In the genomic region with DNA sequence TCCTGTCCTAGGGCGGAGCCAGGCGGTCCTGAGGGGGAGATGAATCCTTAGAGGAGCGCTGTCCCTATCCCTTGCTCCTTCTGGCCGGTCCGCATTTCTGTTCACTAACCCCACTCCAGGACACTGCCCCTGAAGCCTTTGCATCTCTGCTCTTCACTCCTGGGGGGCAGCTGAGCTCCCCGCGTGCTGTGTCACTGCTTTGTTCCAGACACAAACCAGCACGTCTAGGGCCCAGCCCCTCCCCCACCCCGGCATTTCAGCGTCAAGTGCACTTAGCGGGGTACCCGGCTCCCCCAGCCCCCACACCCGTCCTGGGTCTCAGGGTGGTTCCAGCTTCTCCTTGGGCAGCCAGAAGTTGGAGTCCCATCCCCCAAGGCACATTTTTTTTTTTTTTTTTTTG, we compare ENCODE assay signal across 13 cellular contexts. TPM values are rescaled to one million over a fixed set of nuclear protein-coding genes. Genes with fewer than 3 reads are reported as not detected.
DNase-seq lines count a peak whose midpoint lies in the region; ATAC-seq and TF ChIP-seq lines count a peak whose summit lies in the region.
"Had no signal": no experiment of that assay in that cellular context is flagged by ENCODE, and none has a peak within 500 bp of the region (broad histone marks: within the 10 kb centered on the region; RNA-seq: fewer than 3 reads in every experiment).

No MANE protein-coding gene starts in this region.

- TF ChIP-seq CTCF in 22Rv1 (IDR thresholded peaks at IDR 0.05) (no peak), CD14-positive monocyte (IDR thresholded peaks at IDR 0.05) (no peak), WERI-Rb-1 (IDR thresholded peaks at IDR 0.05; ENCODE audit: low read depth, low read length) (no peak), SK-N-SH (IDR thresholded peaks at IDR 0.05) (no peak)

- peaks cover 47% of the 10 kb centered on the region for H3K27me3 ChIP-seq in HUES48 (ENCODE audit: control insufficient read depth, insufficient read depth, low read length)
- peaks cover 6% of the 10 kb centered on the region for H3K27me3 ChIP-seq in WERI-Rb-1 (ENCODE audit: insufficient read depth, low read depth, severe bottlenecking)
- no peaks in the 10 kb centered on the region for H3K27me3 ChIP-seq in SK-N-SH (ENCODE audit: insufficient read depth)
- H3K27me3 ChIP-seq: right atrium auricular region had no signal

- ATAC-seq in effector memory CD8-positive, alpha-beta T cell (replicated peaks) = no peak
- no peak for ATAC-seq in natural killer cell treated with Interleukin-12 subunit alpha and Interleukin-12 subunit beta and Interleukin-15 and Interleukin-18, amount 100 ng/mL, for 72 hours

- H3K27ac Mint-ChIP-seq in effector memory CD8-positive, alpha-beta T cell = peak overlapping the region in 1 of 2 donors; percentile 38
- H3K27ac Mint-ChIP-seq in natural killer cell treated with Interleukin-12 subunit alpha and Interleukin-12 subunit beta and Interleukin-15 and Interleukin-18, amount 100 ng/mL, for 72 hours = no peak overlapping the region
- no peak overlapping the region for H3K27ac Mint-ChIP-seq in CD14-positive monocyte

- CTCF ChIA-PET in SK-N-SH (lab: Yijun Ruan, JAX) = no interaction called here

- H3K9me2 ChIP-seq in SK-N-SH = no peaks in the 10 kb centered on the region

- H3K4me2 ChIP-seq in SK-N-SH = no peak overlapping the region

- no peaks in the 10 kb centered on the region for H3K79me2 ChIP-seq in SK-N-SH (ENCODE audit: insufficient read depth)

- H3K9me3 ChIP-seq in HUES48 (ENCODE audit: control insufficient read depth, insufficient read depth, low read length) (no peaks in the 10 kb centered on the region), WERI-Rb-1 (ENCODE audit: severe bottlenecking) (no peaks in the 10 kb centered on the region), SK-N-SH (no peaks in the 10 kb centered on the region)
- H3K9me3 ChIP-seq: right atrium auricular region, transverse colon had no signal

- peaks cover 35 to 39% of the 10 kb centered on the region in 2 donors for H3K4me1 Mint-ChIP-seq in effector memory CD8-positive, alpha-beta T cell (ENCODE audit: low read depth in 2 of 2)
- H3K4me1 Mint-ChIP-seq in natural killer cell treated with Interleukin-12 subunit alpha and Interleukin-12 subunit beta and Interleukin-15 and Interleukin-18, amount 100 ng/mL, for 72 hours (ENCODE audit: low read depth in 2 of 2) = peaks cover 34 to 42% of the 10 kb centered on the region in 2 donors
- peaks cover 45% of the 10 kb centered on the region for H3K4me1 Mint-ChIP-seq in CD14-positive monocyte

- no peaks in the 10 kb centered on the region for H3F3A ChIP-seq in SK-N-SH (replicated peaks; ENCODE audit: insufficient read depth)

- no peaks in the 10 kb centered on the region for H4K20me1 ChIP-seq in SK-N-SH (ENCODE audit: insufficient read depth)

- no peak overlapping the region for H3K9ac ChIP-seq in HUES48 (ENCODE audit: low read depth, low read length)
- H3K9ac ChIP-seq in SK-N-SH = no peak overlapping the region

- no peak for TF ChIP-seq RAD21 in SK-N-SH (IDR thresholded peaks at IDR 0.05; ENCODE audit: low read length)

- 0 out of 2 replicates have a peak overlapping the region, but pooled peaks have one; percentile 20 for H3K27ac ChIP-seq in 22Rv1
- no peak overlapping the region for H3K27ac ChIP-seq in HUES48 (ENCODE audit: low read depth, low read length)
- H3K27ac ChIP-seq in WERI-Rb-1 = no peak overlapping the region
- H3K27ac ChIP-seq in SK-N-SH (ENCODE audit: low read depth in 2 of 2, low read length in 1 of 2) = no peak overlapping the region
- H3K27ac ChIP-seq: transverse colon had no signal

- no peak for TF ChIP-seq EP300 in SK-N-SH (IDR thresholded peaks at IDR 0.05; ENCODE audit: borderline replicate concordance in 1 of 2, low read depth in 1 of 2, low read length in 1 of 2)

- POLR2A ChIA-PET in SK-N-SH (lab: Yijun Ruan, JAX) = no interaction called here

- intact Hi-C loops in CD14-positive monocyte (cut with micrococcal nuclease) = loop anchor here in 1 of 2 donors (2.0 to 10.0 kb wide), 2 partner anchors 25 to 49 kb away; a partner anchor contains a TSS

- no peaks in the 10 kb centered on the region for H3K27me3 Mint-ChIP-seq in effector memory CD8-positive, alpha-beta T cell
- no peaks in the 10 kb centered on the region for H3K27me3 Mint-ChIP-seq in natural killer cell treated with Interleukin-12 subunit alpha and Interleukin-12 subunit beta and Interleukin-15 and Interleukin-18, amount 100 ng/mL, for 72 hours
- H3K27me3 Mint-ChIP-seq in CD14-positive monocyte (ENCODE audit: low read depth in 3 of 3) = peaks cover 38 to 62% (median 43%) of the 10 kb centered on the region in 3 donors

- H3K9me3 Mint-ChIP-seq in effector memory CD8-positive, alpha-beta T cell = no peaks in the 10 kb centered on the region
- H3K9me3 Mint-ChIP-seq in natural killer cell treated with Interleukin-12 subunit alpha and Interleukin-12 subunit beta and Interleukin-15 and Interleukin-18, amount 100 ng/mL, for 72 hours = no peaks in the 10 kb centered on the region
- peaks cover 0 to 7% (median 1%) of the 10 kb centered on the region in 7 donors for H3K9me3 Mint-ChIP-seq in CD14-positive monocyte

- no peak overlapping the region for H2AFZ ChIP-seq in SK-N-SH (ENCODE audit: low read depth)

- H3K36me3 Mint-ChIP-seq in effector memory CD8-positive, alpha-beta T cell (ENCODE audit: insufficient read depth) = peaks cover 2% of the 10 kb centered on the region
- no peaks in the 10 kb centered on the region for H3K36me3 Mint-ChIP-seq in natural killer cell treated with Interleukin-12 subunit alpha and Interleukin-12 subunit beta and Interleukin-15 and Interleukin-18, amount 100 ng/mL, for 72 hours
- no peaks in the 10 kb centered on the region for H3K36me3 Mint-ChIP-seq in CD14-positive monocyte

- peaks cover 29% of the 10 kb centered on the region for H3K4me1 ChIP-seq in HUES48 (ENCODE audit: control insufficient read depth, insufficient read depth, low read length)
- peaks cover 0 to 12% of the 10 kb centered on the region in 2 experiments; a peak in 1 of 4 replicates for H3K4me1 ChIP-seq in SK-N-SH (ENCODE audit: control insufficient read depth in 1 of 2, insufficient read depth in 2 of 2, low read depth in 1 of 2, low read length in 1 of 2)

- H3K4me3 Mint-ChIP-seq in effector memory CD8-positive, alpha-beta T cell = peak overlapping the region; percentile 89 to 92
- H3K4me3 Mint-ChIP-seq in natural killer cell treated with Interleukin-12 subunit alpha and Interleukin-12 subunit beta and Interleukin-15 and Interleukin-18, amount 100 ng/mL, for 72 hours = peak overlapping the region; percentile 34
- peak overlapping the region in 1 of 2 donors; percentile 80 for H3K4me3 Mint-ChIP-seq in CD14-positive monocyte

- no peak for DNase-seq in effector memory CD8-positive, alpha-beta T cell
- no peak for DNase-seq in natural killer cell treated with Interleukin-12 subunit alpha and Interleukin-12 subunit beta and Interleukin-15 and Interleukin-18, amount 100 ng/mL, for 72 hours (ENCODE audit: low spot score)
- DNase-seq in activated CD4-positive, CD25-positive, alpha-beta regulatory T cell treated with anti-CD3 and anti-CD28 coated beads, Interleukin-2, amount 50 U/mL, for 72 hours = no peak
- no peak for DNase-seq in CD14-positive monocyte (ENCODE audit: low spot score)
- DNase-seq in WERI-Rb-1 = no peak
- DNase-seq in SK-N-SH = no peak
- DNase-seq: DMS79, NCI-H1417 treated with DMSO at 0.1 percent for 48 hours, SIG-M5 had no signal

- H3K36me3 ChIP-seq in HUES48 (ENCODE audit: control insufficient read depth, insufficient read depth, low read length) (0 out of 2 replicates have a peak, but pooled peaks cover 4% of the 10 kb centered on the region), WERI-Rb-1 (peaks cover 20% of the 10 kb centered on the region), SK-N-SH (replicated peaks in 1 of 2; ENCODE audit: control insufficient read depth in 1 of 2, insufficient read depth in 2 of 2, low read length in 1 of 2) (peaks cover 0 to 30% of the 10 kb centered on the region in 2 experiments)
- H3K36me3 ChIP-seq: right atrium auricular region, transverse colon had no signal

- H3K4me3 ChIP-seq in HUES48 (ENCODE audit: low read depth, low read length) (peak overlapping the region; percentile 58), WERI-Rb-1 (ENCODE audit: low read depth, low read length) (no peak overlapping the region), SK-N-SH (ENCODE audit: low read depth in 2 of 2, low read length in 1 of 2) (no peak overlapping the region)

- 82% methylated on average over 9 of the region's 13 CpGs for WGBS in SK-N-SH (ENCODE audit: low lambda C conversion rate)

RNA-seq across cellular contexts. Expression of a gene that starts 8.9 kb away (rescaled TPM):
- 10 to 100 TPM in 1 of 2 donors, 1 to 10 TPM in 1; 2.1 to 10.2 TPM for total RNA-seq in natural killer cell treated with Interleukin-12 subunit alpha and Interleukin-12 subunit beta and Interleukin-15 and Interleukin-18, amount 100 ng/mL, for 72 hours
- polyA plus RNA-seq in CD14-positive monocyte (not detected), SK-N-SH (2012; rRNA removed) (18.4 and 28.1 TPM in 2 replicates)
- 2.0 and 5.5 TPM in 2 replicates for polyA plus RNA-seq in SK-N-SH (2012; cell fraction: cytosol; rRNA removed)
- 212 and 229 TPM in 2 replicates for polyA plus RNA-seq in SK-N-SH (2012; cell fraction: nucleus; rRNA removed)

RNA-seq across cellular contexts. Expression of a gene that starts 20.9 kb away (rescaled TPM):
- 10 to 100 TPM in 1 of 2 donors, 1 to 10 TPM in 1; 4.4 to 32.5 TPM for total RNA-seq in natural killer cell treated with Interleukin-12 subunit alpha and Interleukin-12 subunit beta and Interleukin-15 and Interleukin-18, amount 100 ng/mL, for 72 hours
- not detected for polyA plus RNA-seq in CD14-positive monocyte
- 14.0 and 16.1 TPM in 2 replicates for polyA plus RNA-seq in SK-N-SH (2012; rRNA removed)
- polyA plus RNA-seq in SK-N-SH (2012; cell fraction: cytosol; rRNA removed) = 4.1 and 9.1 TPM in 2 replicates
- polyA plus RNA-seq in SK-N-SH (2012; cell fraction: nucleus; rRNA removed) = 90.2 and 139 TPM in 2 replicates

RNA-seq across cellular contexts. Expression of a gene that starts 24.4 kb away (rescaled TPM):
- 100 to 1,000 TPM in 1 of 2 donors, 10 to 100 TPM in 1; 40.8 to 111 TPM for total RNA-seq in natural killer cell treated with Interleukin-12 subunit alpha and Interleukin-12 subunit beta and Interleukin-15 and Interleukin-18, amount 100 ng/mL, for 72 hours
- polyA plus RNA-seq in CD14-positive monocyte = 1 to 10 TPM; 3.1 to 4.4 TPM
- polyA plus RNA-seq in SK-N-SH (2012; rRNA removed) = 39.4 and 42.9 TPM in 2 replicates
- polyA plus RNA-seq in SK-N-SH (2012; cell fraction: cytosol; rRNA removed) = 21.6 and 27.8 TPM in 2 replicates
- polyA plus RNA-seq in SK-N-SH (2012; cell fraction: nucleus; rRNA removed) = 92.1 and 131 TPM in 2 replicates

RNA-seq across cellular contexts. Expression of a gene that starts 45.4 kb away (rescaled TPM):
- 10 to 100 TPM; 61.6 to 95.5 TPM for total RNA-seq in natural killer cell treated with Interleukin-12 subunit alpha and Interleukin-12 subunit beta and Interleukin-15 and Interleukin-18, amount 100 ng/mL, for 72 hours
- polyA plus RNA-seq in CD14-positive monocyte (10 to 100 TPM in 1 of 2 donors, 1 to 10 TPM in 1; 9.4 to 14.4 TPM), SK-N-SH (2012; rRNA removed) (39.2 and 45.3 TPM in 2 replicates)
- 15.7 and 27.4 TPM in 2 replicates for polyA plus RNA-seq in SK-N-SH (2012; cell fraction: cytosol; rRNA removed)
- polyA plus RNA-seq in SK-N-SH (2012; cell fraction: nucleus; rRNA removed) = 130 and 165 TPM in 2 replicates

RNA-seq across cellular contexts. Expression of a gene that starts 47.0 kb away (rescaled TPM):
- 10 to 100 TPM; 12.6 to 20.3 TPM for total RNA-seq in natural killer cell treated with Interleukin-12 subunit alpha and Interleukin-12 subunit beta and Interleukin-15 and Interleukin-18, amount 100 ng/mL, for 72 hours
- polyA plus RNA-seq in CD14-positive monocyte = 1 to 10 TPM; 3.1 to 3.6 TPM
- 6.3 and 7.0 TPM in 2 replicates for polyA plus RNA-seq in SK-N-SH (2012; rRNA removed)
- polyA plus RNA-seq in SK-N-SH (2012; cell fraction: cytosol; rRNA removed) = 4.4 and 6.0 TPM in 2 replicates
- 5.7 and 6.0 TPM in 2 replicates for polyA plus RNA-seq in SK-N-SH (2012; cell fraction: nucleus; rRNA removed)

Comparison
In these comparisons a context has a peak if more than half of its experiments do, and no peak if none do; other contexts are left out.
1. RNA of a gene that starts 20.9 kb away (polyA plus RNA-seq): 4.1 to 139 TPM in SK-N-SH; not detected in CD14-positive monocyte; every median in the first group is over 4 times any median in the second.